ENCODE assay signal across 1 cellular context in the genomic region with DNA sequence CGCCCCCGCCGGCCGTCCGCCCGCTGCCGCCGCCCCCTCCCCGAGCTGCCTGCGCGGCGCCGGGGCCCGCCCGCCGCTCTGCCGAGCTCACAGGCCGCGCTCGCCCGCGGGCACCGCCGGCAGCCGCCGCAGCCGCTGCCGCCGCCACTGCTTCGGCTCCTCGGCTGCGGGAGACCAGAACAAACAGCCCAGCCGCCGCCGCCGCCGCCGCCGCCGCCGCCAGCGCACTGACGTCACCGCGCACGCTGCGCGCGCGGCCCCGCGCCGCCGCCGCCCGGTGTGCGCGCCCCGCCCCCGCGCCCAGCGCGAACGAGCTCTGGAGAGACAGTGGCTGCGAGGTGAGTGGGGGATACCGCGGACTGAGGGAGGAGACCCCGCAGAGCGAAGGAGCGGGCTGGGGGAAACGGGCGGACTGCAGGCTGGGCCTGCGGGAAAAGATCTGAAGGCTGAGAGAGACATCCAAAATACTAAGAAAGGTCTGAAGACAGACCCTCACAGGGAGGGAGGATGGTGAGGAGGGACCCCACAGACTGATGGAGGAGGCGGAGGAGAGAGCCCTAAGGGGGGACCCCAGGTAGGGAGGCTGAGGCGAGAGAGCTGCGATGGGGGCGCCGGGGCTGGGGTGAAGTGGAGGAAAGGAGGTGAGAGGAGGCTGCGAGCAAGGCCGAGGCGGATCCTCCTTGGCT.
A peak's percentile ranks its signal among the peaks of the same experiment; 100 is the strongest.
TF ChIP-seq lines count a peak whose summit lies in the region.

A gene (minus strand): TSS at position 229 of the 686 bp plus-strand sequence. CDS start 59,440 bp downstream, outside the sequence.

TF ChIP-seq in HepG2, 621 proteins besides CTCF, POLR2A, EP300 and RAD21 (continued from another document and continues in another):
- TF ChIP-seq, protein P1, sequence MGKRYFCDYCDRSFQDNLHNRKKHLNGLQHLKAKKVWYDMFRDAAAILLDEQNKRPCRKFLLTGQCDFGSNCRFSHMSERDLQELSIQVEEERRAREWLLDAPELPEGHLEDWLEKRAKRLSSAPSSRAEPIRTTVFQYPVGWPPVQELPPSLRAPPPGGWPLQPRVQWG (CRISPR knock-in tag; IDR thresholded peaks at IDR 0.05; ENCODE audit: borderline replicate concordance, low read depth) = no peak
- TF ChIP-seq NR3C1 (CRISPR knock-in tag; IDR thresholded peaks at IDR 0.05) = no peak
- TF ChIP-seq RARA (CRISPR knock-in tag; IDR thresholded peaks at IDR 0.05) = no peak
- TF ChIP-seq KDM2A (CRISPR knock-in tag; IDR thresholded peaks at IDR 0.05; ENCODE audit: borderline replicate concordance, low read depth) = no peak
- TF ChIP-seq EHMT2 (IDR thresholded peaks at IDR 0.05; ENCODE audit: borderline replicate concordance, low read depth, low read length) = no peak
- TF ChIP-seq REPIN1 (CRISPR knock-in tag; IDR thresholded peaks at IDR 0.05; ENCODE audit: borderline replicate concordance, low read depth) = no peak
- no peak for TF ChIP-seq BCL6 (CRISPR knock-in tag; IDR thresholded peaks at IDR 0.05)
- TF ChIP-seq, protein P2, sequence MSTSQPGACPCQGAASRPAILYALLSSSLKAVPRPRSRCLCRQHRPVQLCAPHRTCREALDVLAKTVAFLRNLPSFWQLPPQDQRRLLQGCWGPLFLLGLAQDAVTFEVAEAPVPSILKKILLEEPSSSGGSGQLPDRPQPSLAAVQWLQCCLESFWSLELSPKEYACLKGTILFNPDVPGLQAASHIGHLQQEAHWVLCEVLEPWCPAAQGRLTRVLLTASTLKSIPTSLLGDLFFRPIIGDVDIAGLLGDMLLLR (CRISPR knock-in tag; IDR thresholded peaks at IDR 0.05) = no peak
- 0 out of 2 replicates have a peak, but pooled peaks have one; percentile 29 for TF ChIP-seq KDM5A (IDR thresholded peaks at IDR 0.05; ENCODE audit: borderline replicate concordance, low read length)
- TF ChIP-seq, protein P3, sequence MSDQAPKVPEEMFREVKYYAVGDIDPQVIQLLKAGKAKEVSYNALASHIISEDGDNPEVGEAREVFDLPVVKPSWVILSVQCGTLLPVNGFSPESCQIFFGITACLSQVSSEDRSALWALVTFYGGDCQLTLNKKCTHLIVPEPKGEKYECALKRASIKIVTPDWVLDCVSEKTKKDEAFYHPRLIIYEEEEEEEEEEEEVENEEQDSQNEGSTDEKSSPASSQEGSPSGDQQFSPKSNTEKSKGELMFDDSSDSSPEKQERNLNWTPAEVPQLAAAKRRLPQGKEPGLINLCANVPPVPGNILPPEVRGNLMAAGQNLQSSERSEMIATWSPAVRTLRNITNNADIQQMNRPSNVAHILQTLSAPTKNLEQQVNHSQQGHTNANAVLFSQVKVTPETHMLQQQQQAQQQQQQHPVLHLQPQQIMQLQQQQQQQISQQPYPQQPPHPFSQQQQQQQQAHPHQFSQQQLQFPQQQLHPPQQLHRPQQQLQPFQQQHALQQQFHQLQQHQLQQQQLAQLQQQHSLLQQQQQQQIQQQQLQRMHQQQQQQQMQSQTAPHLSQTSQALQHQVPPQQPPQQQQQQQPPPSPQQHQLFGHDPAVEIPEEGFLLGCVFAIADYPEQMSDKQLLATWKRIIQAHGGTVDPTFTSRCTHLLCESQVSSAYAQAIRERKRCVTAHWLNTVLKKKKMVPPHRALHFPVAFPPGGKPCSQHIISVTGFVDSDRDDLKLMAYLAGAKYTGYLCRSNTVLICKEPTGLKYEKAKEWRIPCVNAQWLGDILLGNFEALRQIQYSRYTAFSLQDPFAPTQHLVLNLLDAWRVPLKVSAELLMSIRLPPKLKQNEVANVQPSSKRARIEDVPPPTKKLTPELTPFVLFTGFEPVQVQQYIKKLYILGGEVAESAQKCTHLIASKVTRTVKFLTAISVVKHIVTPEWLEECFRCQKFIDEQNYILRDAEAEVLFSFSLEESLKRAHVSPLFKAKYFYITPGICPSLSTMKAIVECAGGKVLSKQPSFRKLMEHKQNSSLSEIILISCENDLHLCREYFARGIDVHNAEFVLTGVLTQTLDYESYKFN (CRISPR knock-in tag; conservative IDR thresholded peaks at IDR 0.05) = no peak
- no peak for TF ChIP-seq ZFP36L2 (CRISPR knock-in tag; IDR thresholded peaks at IDR 0.05)
- TF ChIP-seq SP1 (IDR thresholded peaks at IDR 0.05) = no peak
- TF ChIP-seq SP1 (CRISPR knock-in tag; IDR thresholded peaks at IDR 0.05) = no peak
- TF ChIP-seq, protein P4, sequence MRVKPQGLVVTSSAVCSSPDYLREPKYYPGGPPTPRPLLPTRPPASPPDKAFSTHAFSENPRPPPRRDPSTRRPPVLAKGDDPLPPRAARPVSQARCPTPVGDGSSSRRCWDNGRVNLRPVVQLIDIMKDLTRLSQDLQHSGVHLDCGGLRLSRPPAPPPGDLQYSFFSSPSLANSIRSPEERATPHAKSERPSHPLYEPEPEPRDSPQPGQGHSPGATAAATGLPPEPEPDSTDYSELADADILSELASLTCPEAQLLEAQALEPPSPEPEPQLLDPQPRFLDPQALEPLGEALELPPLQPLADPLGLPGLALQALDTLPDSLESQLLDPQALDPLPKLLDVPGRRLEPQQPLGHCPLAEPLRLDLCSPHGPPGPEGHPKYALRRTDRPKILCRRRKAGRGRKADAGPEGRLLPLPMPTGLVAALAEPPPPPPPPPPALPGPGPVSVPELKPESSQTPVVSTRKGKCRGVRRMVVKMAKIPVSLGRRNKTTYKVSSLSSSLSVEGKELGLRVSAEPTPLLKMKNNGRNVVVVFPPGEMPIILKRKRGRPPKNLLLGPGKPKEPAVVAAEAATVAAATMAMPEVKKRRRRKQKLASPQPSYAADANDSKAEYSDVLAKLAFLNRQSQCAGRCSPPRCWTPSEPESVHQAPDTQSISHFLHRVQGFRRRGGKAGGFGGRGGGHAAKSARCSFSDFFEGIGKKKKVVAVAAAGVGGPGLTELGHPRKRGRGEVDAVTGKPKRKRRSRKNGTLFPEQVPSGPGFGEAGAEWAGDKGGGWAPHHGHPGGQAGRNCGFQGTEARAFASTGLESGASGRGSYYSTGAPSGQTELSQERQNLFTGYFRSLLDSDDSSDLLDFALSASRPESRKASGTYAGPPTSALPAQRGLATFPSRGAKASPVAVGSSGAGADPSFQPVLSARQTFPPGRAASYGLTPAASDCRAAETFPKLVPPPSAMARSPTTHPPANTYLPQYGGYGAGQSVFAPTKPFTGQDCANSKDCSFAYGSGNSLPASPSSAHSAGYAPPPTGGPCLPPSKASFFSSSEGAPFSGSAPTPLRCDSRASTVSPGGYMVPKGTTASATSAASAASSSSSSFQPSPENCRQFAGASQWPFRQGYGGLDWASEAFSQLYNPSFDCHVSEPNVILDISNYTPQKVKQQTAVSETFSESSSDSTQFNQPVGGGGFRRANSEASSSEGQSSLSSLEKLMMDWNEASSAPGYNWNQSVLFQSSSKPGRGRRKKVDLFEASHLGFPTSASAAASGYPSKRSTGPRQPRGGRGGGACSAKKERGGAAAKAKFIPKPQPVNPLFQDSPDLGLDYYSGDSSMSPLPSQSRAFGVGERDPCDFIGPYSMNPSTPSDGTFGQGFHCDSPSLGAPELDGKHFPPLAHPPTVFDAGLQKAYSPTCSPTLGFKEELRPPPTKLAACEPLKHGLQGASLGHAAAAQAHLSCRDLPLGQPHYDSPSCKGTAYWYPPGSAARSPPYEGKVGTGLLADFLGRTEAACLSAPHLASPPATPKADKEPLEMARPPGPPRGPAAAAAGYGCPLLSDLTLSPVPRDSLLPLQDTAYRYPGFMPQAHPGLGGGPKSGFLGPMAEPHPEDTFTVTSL (CRISPR knock-in tag; IDR thresholded peaks at IDR 0.05; ENCODE audit: borderline replicate concordance) = no peak
- TF ChIP-seq GATAD2A (CRISPR knock-in tag; IDR thresholded peaks at IDR 0.05) = no peak
- no peak for TF ChIP-seq ATF7-NPFF (CRISPR knock-in tag; IDR thresholded peaks at IDR 0.05; ENCODE audit: low read depth)
- no peak for TF ChIP-seq SNAPC2 (CRISPR knock-in tag; IDR thresholded peaks at IDR 0.05)
- TF ChIP-seq, protein P5, sequence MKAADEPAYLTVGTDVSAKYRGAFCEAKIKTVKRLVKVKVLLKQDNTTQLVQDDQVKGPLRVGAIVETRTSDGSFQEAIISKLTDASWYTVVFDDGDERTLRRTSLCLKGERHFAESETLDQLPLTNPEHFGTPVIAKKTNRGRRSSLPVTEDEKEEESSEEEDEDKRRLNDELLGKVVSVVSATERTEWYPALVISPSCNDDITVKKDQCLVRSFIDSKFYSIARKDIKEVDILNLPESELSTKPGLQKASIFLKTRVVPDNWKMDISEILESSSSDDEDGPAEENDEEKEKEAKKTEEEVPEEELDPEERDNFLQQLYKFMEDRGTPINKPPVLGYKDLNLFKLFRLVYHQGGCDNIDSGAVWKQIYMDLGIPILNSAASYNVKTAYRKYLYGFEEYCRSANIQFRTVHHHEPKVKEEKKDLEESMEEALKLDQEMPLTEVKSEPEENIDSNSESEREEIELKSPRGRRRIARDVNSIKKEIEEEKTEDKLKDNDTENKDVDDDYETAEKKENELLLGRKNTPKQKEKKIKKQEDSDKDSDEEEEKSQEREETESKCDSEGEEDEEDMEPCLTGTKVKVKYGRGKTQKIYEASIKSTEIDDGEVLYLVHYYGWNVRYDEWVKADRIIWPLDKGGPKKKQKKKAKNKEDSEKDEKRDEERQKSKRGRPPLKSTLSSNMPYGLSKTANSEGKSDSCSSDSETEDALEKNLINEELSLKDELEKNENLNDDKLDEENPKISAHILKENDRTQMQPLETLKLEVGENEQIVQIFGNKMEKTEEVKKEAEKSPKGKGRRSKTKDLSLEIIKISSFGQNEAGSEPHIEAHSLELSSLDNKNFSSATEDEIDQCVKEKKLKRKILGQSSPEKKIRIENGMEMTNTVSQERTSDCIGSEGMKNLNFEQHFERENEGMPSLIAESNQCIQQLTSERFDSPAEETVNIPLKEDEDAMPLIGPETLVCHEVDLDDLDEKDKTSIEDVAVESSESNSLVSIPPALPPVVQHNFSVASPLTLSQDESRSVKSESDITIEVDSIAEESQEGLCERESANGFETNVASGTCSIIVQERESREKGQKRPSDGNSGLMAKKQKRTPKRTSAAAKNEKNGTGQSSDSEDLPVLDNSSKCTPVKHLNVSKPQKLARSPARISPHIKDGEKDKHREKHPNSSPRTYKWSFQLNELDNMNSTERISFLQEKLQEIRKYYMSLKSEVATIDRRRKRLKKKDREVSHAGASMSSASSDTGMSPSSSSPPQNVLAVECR (CRISPR knock-in tag; IDR thresholded peaks at IDR 0.05; ENCODE audit: borderline replicate concordance) = peak; percentile 33; the same call in 1 of the 2 replicates
- peak; percentile 77; the same call in 1 of the 2 replicates for TF ChIP-seq CREB1 (IDR thresholded peaks at IDR 0.05)
- TF ChIP-seq CREB1 (CRISPR knock-in tag; IDR thresholded peaks at IDR 0.05) = no peak
- TF ChIP-seq ZNF343 (CRISPR knock-in tag; IDR thresholded peaks at IDR 0.05) = no peak
- TF ChIP-seq ZFYVE20 (CRISPR knock-in tag; IDR thresholded peaks at IDR 0.05; ENCODE audit: borderline replicate concordance, low read depth) = no peak
- no peak for TF ChIP-seq ZNF230 (CRISPR knock-in tag; IDR thresholded peaks at IDR 0.05)
- TF ChIP-seq ZNF772 (CRISPR knock-in tag; IDR thresholded peaks at IDR 0.05) = no peak
- no peak for TF ChIP-seq ELF4 (CRISPR knock-in tag; IDR thresholded peaks at IDR 0.05; ENCODE audit: borderline replicate concordance)
- TF ChIP-seq KDM3A (CRISPR knock-in tag; IDR thresholded peaks at IDR 0.05; ENCODE audit: low read depth) = no peak
- TF ChIP-seq, protein P6, sequence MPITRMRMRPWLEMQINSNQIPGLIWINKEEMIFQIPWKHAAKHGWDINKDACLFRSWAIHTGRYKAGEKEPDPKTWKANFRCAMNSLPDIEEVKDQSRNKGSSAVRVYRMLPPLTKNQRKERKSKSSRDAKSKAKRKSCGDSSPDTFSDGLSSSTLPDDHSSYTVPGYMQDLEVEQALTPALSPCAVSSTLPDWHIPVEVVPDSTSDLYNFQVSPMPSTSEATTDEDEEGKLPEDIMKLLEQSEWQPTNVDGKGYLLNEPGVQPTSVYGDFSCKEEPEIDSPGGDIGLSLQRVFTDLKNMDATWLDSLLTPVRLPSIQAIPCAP (CRISPR knock-in tag; IDR thresholded peaks at IDR 0.05; ENCODE audit: low read depth) = no peak
- no peak for TF ChIP-seq SMAD9 (CRISPR knock-in tag; IDR thresholded peaks at IDR 0.05)
- TF ChIP-seq, protein P7, sequence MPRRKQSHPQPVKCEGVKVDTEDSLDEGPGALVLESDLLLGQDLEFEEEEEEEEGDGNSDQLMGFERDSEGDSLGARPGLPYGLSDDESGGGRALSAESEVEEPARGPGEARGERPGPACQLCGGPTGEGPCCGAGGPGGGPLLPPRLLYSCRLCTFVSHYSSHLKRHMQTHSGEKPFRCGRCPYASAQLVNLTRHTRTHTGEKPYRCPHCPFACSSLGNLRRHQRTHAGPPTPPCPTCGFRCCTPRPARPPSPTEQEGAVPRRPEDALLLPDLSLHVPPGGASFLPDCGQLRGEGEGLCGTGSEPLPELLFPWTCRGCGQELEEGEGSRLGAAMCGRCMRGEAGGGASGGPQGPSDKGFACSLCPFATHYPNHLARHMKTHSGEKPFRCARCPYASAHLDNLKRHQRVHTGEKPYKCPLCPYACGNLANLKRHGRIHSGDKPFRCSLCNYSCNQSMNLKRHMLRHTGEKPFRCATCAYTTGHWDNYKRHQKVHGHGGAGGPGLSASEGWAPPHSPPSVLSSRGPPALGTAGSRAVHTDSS (CRISPR knock-in tag; conservative IDR thresholded peaks at IDR 0.05) = no peak
- no peak for TF ChIP-seq NFYB (CRISPR knock-in tag; IDR thresholded peaks at IDR 0.05)
- no peak for TF ChIP-seq HNRNPL (IDR thresholded peaks at IDR 0.05; ENCODE audit: low read depth, low read length)
- TF ChIP-seq FOXJ3 (CRISPR knock-in tag; IDR thresholded peaks at IDR 0.05; ENCODE audit: borderline replicate concordance) = no peak
